12 cellular contexts compared by ENCODE assay signal in the genomic region with DNA sequence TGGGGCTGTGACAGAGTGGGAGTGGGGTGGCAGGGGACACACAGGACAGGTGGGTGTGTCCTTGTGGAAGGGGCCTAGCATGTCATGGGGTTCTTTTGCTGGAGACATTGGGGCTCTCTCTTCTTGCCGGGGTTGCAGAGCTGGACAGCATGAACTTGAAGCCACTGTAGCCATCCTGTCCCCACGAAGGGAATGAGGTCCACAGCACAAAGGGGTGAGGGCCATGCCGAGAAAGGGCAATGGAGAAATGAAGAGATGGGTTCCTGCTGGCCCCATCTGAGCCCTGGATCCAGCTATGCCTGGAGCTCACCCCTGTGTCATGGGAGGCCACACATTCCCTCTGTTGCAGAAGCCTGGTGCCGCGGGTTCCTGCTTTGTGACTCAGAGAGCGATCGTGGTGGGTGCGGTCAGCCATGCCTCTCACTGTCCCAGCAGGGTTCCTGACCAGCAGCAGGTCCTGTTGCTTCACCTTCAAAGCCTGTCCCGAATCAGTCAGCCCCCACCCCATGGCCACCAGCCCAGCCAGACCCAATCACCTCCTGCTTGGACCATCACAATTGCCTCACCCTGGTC. TPM values are rescaled to one million over a fixed set of nuclear protein-coding genes. Genes with fewer than 3 reads are reported as not detected.
DNase-seq lines count a peak whose midpoint lies in the region; ATAC-seq and TF ChIP-seq lines count a peak whose summit lies in the region.
"Had no signal": no experiment of that assay in that cellular context is flagged by ENCODE, and none has a peak within 500 bp of the region (broad histone marks: within the 10 kb centered on the region; RNA-seq: fewer than 3 reads in every experiment).

No MANE protein-coding gene starts in this region.

- H3K27ac ChIP-seq in foreskin keratinocyte (no peak overlapping the region), A673 (ENCODE audit: low read depth, low read length, poor library complexity, severe bottlenecking) (no peak overlapping the region)
- H3K27ac ChIP-seq: adrenal gland had no signal

- POLR2A ChIA-PET in AG04449 (lab: Yijun Ruan, JAX) (no interaction called here), A673 (lab: Charles Lee; ENCODE audit: low non-redundant PET) (no interaction called here)

- TF ChIP-seq CTCF in AG04449 (IDR thresholded peaks at IDR 0.05; ENCODE audit: insufficient read depth, low read length, missing control alignments): no peak
- no peak for TF ChIP-seq CTCF in foreskin keratinocyte (conservative IDR thresholded peaks at IDR 0.05)
- no peak for TF ChIP-seq CTCF in A673 (conservative IDR thresholded peaks at IDR 0.05; ENCODE audit: low read depth, low read length)

- H3K36me3 ChIP-seq in A673 (ENCODE audit: insufficient read depth, low read length, poor library complexity, severe bottlenecking): no peaks in the 10 kb centered on the region
- H3K36me3 ChIP-seq: adrenal gland had no signal

- peak; percentile 63 for ATAC-seq in SK-N-SH treated with all-trans-retinoic acid at 6 μM for 48 hours
- peak; percentile 78 for ATAC-seq in foreskin keratinocyte
- no peak for ATAC-seq in GM21423 (IDR thresholded peaks at IDR 0.05; ENCODE audit: unreplicated experiment)
- no peak for ATAC-seq in GM18873 (IDR thresholded peaks at IDR 0.05; ENCODE audit: low FRiP score, unreplicated experiment)

- H3K4me1 ChIP-seq in foreskin keratinocyte (no peaks in the 10 kb centered on the region), A673 (ENCODE audit: insufficient read depth, low read length, poor library complexity, severe bottlenecking) (no peaks in the 10 kb centered on the region)
- H3K4me1 ChIP-seq: adrenal gland had no signal

- intact Hi-C loops in A673 (cut with micrococcal nuclease; ENCODE audit: unreplicated experiment): no loop called here

- H3K27me3 ChIP-seq in foreskin keratinocyte (no peaks in the 10 kb centered on the region), A673 (replicated peaks; ENCODE audit: insufficient read depth, low read depth, low read length, poor library complexity) (no peaks in the 10 kb centered on the region)
- H3K27me3 ChIP-seq: adrenal gland had no signal

- CTCF ChIA-PET in AG04449 (lab: Yijun Ruan, JAX): interaction anchor here (1.2 to 2.1 kb wide), 3 partner anchors 8 to 20 kb away, joined by 3 to 14 read pairs (median 3); no protein-coding TSS in a partner anchor
- CTCF ChIA-PET in A673 (lab: Charles Lee): no interaction called here

- BruUV-seq in A673 (replicated peaks; lab: Mats Ljungman, UMichigan): no TSS peak

- no peaks in the 10 kb centered on the region for H3K9me3 ChIP-seq in A673 (ENCODE audit: low read depth, low read length, poor library complexity, severe bottlenecking)
- H3K9me3 ChIP-seq: adrenal gland had no signal

- H3K4me3 ChIP-seq in AG04449 (ENCODE audit: low read depth, low read length) (no peak overlapping the region), A673 (ENCODE audit: low read depth, low read length, poor library complexity, severe bottlenecking) (no peak overlapping the region)
- H3K4me3 ChIP-seq: adrenal gland had no signal

- DNase-seq in AG04449 (ENCODE audit: low read depth, low spot score) (peak; percentile 16), HS-27A (ENCODE audit: low read depth) (peak; percentile 51), foreskin keratinocyte (peak; percentile 29 to 47), A673 (ENCODE audit: low spot score) (no peak)
- DNase-seq in activated CD4-positive, alpha-beta T cell treated with anti-CD3 and anti-CD28 coated beads for 1 hour: no peak
- DNase-seq: adrenal gland; CD4-positive, CD25-positive, alpha-beta regulatory T cell had no signal

TF ChIP-seq in SK-N-SH treated with all-trans-retinoic acid at 6 μM for 48 hours, 23 proteins besides CTCF, POLR2A, EP300 and RAD21:
- TF ChIP-seq, protein P1, sequence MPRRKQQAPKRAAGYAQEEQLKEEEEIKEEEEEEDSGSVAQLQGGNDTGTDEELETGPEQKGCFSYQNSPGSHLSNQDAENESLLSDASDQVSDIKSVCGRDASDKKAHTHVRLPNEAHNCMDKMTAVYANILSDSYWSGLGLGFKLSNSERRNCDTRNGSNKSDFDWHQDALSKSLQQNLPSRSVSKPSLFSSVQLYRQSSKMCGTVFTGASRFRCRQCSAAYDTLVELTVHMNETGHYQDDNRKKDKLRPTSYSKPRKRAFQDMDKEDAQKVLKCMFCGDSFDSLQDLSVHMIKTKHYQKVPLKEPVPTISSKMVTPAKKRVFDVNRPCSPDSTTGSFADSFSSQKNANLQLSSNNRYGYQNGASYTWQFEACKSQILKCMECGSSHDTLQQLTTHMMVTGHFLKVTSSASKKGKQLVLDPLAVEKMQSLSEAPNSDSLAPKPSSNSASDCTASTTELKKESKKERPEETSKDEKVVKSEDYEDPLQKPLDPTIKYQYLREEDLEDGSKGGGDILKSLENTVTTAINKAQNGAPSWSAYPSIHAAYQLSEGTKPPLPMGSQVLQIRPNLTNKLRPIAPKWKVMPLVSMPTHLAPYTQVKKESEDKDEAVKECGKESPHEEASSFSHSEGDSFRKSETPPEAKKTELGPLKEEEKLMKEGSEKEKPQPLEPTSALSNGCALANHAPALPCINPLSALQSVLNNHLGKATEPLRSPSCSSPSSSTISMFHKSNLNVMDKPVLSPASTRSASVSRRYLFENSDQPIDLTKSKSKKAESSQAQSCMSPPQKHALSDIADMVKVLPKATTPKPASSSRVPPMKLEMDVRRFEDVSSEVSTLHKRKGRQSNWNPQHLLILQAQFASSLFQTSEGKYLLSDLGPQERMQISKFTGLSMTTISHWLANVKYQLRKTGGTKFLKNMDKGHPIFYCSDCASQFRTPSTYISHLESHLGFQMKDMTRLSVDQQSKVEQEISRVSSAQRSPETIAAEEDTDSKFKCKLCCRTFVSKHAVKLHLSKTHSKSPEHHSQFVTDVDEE (CRISPR knock-in tag; IDR thresholded peaks at IDR 0.05): no peak
- TF ChIP-seq GLIS3 (CRISPR knock-in tag; IDR thresholded peaks at IDR 0.05) (no peak), ARNTL (CRISPR knock-in tag; IDR thresholded peaks at IDR 0.05; ENCODE audit: borderline replicate concordance, low read depth) (no peak), ZC3H10 (CRISPR knock-in tag; IDR thresholded peaks at IDR 0.05) (no peak), CSDC2 (CRISPR knock-in tag; IDR thresholded peaks at IDR 0.05) (no peak), SNAI2 (CRISPR knock-in tag; IDR thresholded peaks at IDR 0.05) (no peak), ISL1 (CRISPR knock-in tag; IDR thresholded peaks at IDR 0.05) (no peak), ZFP30 (CRISPR knock-in tag; IDR thresholded peaks at IDR 0.05) (no peak), PPARA (CRISPR knock-in tag; IDR thresholded peaks at IDR 0.05; ENCODE audit: borderline replicate concordance) (no peak), ZFP3 (CRISPR knock-in tag; IDR thresholded peaks at IDR 0.05) (no peak), ESRRG (CRISPR knock-in tag; IDR thresholded peaks at IDR 0.05) (no peak), TOX (CRISPR knock-in tag; IDR thresholded peaks at IDR 0.05; ENCODE audit: borderline replicate concordance) (no peak)
- TF ChIP-seq, protein P2, sequence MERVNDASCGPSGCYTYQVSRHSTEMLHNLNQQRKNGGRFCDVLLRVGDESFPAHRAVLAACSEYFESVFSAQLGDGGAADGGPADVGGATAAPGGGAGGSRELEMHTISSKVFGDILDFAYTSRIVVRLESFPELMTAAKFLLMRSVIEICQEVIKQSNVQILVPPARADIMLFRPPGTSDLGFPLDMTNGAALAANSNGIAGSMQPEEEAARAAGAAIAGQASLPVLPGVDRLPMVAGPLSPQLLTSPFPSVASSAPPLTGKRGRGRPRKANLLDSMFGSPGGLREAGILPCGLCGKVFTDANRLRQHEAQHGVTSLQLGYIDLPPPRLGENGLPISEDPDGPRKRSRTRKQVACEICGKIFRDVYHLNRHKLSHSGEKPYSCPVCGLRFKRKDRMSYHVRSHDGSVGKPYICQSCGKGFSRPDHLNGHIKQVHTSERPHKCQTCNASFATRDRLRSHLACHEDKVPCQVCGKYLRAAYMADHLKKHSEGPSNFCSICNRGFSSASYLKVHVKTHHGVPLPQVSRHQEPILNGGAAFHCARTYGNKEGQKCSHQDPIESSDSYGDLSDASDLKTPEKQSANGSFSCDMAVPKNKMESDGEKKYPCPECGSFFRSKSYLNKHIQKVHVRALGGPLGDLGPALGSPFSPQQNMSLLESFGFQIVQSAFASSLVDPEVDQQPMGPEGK (CRISPR knock-in tag; IDR thresholded peaks at IDR 0.05; ENCODE audit: borderline replicate concordance): no peak
- TF ChIP-seq, protein P3, sequence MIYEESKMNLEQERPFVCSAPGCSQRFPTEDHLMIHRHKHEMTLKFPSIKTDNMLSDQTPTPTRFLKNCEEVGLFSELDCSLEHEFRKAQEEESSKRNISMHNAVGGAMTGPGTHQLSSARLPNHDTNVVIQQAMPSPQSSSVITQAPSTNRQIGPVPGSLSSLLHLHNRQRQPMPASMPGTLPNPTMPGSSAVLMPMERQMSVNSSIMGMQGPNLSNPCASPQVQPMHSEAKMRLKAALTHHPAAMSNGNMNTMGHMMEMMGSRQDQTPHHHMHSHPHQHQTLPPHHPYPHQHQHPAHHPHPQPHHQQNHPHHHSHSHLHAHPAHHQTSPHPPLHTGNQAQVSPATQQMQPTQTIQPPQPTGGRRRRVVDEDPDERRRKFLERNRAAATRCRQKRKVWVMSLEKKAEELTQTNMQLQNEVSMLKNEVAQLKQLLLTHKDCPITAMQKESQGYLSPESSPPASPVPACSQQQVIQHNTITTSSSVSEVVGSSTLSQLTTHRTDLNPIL (CRISPR knock-in tag; IDR thresholded peaks at IDR 0.05; ENCODE audit: low read depth): no peak
- TF ChIP-seq, protein P4, sequence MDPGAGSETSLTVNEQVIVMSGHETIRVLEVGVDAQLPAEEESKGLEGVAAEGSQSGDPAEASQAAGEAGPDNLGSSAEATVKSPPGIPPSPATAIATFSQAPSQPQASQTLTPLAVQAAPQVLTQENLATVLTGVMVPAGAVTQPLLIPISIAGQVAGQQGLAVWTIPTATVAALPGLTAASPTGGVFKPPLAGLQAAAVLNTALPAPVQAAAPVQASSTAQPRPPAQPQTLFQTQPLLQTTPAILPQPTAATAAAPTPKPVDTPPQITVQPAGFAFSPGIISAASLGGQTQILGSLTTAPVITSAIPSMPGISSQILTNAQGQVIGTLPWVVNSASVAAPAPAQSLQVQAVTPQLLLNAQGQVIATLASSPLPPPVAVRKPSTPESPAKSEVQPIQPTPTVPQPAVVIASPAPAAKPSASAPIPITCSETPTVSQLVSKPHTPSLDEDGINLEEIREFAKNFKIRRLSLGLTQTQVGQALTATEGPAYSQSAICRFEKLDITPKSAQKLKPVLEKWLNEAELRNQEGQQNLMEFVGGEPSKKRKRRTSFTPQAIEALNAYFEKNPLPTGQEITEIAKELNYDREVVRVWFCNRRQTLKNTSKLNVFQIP (CRISPR knock-in tag; IDR thresholded peaks at IDR 0.05; ENCODE audit: borderline replicate concordance, low read depth): no peak

RNA-seq across cellular contexts. Expression of a gene that starts 50.0 kb away (rescaled TPM):
- not detected in 2 replicates for total RNA-seq in foreskin keratinocyte
- polyA plus RNA-seq in foreskin keratinocyte: not detected in 2 replicates
- not detected in 2 replicates for total RNA-seq in A673 (2021)
- total RNA-seq: adrenal gland; CD4-positive, CD25-positive, alpha-beta regulatory T cell; skeletal muscle tissue; subcutaneous adipose tissue had no signal
- polyA plus RNA-seq: adrenal gland; CD4-positive, CD25-positive, alpha-beta regulatory T cell had no signal

Comparison
In these comparisons a context has a peak if more than half of its experiments do, and no peak if none do; other contexts are left out.
1. DNase-seq: peak in AG04449 (single experiment), HS-27A (single experiment) and foreskin keratinocyte (2 of 2); none in activated CD4-positive, alpha-beta T cell treated with anti-CD3 and anti-CD28 coated beads for 1 hour (single experiment) and A673 (single experiment).
2. ATAC-seq: peak in SK-N-SH treated with all-trans-retinoic acid at 6 μM for 48 hours (single experiment) and foreskin keratinocyte (single experiment); none in GM21423 (single experiment) and GM18873 (single experiment).